Comparison of ENCODE assay signal across 20 cellular contexts in genomic region chr1:25856856-25857255, GRCh38. TPM values are rescaled to one million over a fixed set of nuclear protein-coding genes. Genes with fewer than 3 reads are reported as not detected.
DNase-seq lines count a peak whose midpoint lies in the region; ATAC-seq and TF ChIP-seq lines count a peak whose summit lies in the region.
"Had no signal": no experiment of that assay in that cellular context is flagged by ENCODE, and none has a peak within 500 bp of the region (broad histone marks: within the 10 kb centered on the region; RNA-seq: fewer than 3 reads in every experiment).

No MANE protein-coding gene starts in this region.

- ATAC-seq in Panc1 (no peak), HG02870 (IDR thresholded peaks at IDR 0.05; ENCODE audit: unreplicated experiment) (no peak)
- ATAC-seq: A549, GM23338, Right ventricle myocardium inferior had no signal

- CTCF ChIA-PET in A673 (lab: Charles Lee), result no interaction called here
- CTCF ChIA-PET in Panc1 (lab: Charles Lee), result interaction anchor here (0.7 kb wide), 1 partner anchor 286 kb away, joined by 4 read pairs; no protein-coding TSS in a partner anchor

- H3K4me1 ChIP-seq in A673 (ENCODE audit: insufficient read depth, low read length, poor library complexity, severe bottlenecking) (peaks cover 7% of the 10 kb centered on the region), Panc1 (ENCODE audit: control insufficient read depth, insufficient read depth, low read length) (peaks cover 10% of the 10 kb centered on the region; the same call in 1 of the 2 replicates)
- H3K4me1 ChIP-seq: BE2C had no signal

- TF ChIP-seq CTCF in A673 (conservative IDR thresholded peaks at IDR 0.05; ENCODE audit: low read depth, low read length) (no peak), Panc1 (IDR thresholded peaks at IDR 0.05) (no peak), epithelial cell of esophagus (IDR thresholded peaks at IDR 0.05; ENCODE audit: insufficient read depth, low read depth, low read length, missing control alignments) (no peak), GM10266 (IDR thresholded peaks at IDR 0.05; ENCODE audit: control insufficient read depth, insufficient read depth, low read depth, missing control alignments) (no peak)

- in situ Hi-C loops in Panc1 (cut with HindIII; ENCODE audit: low pct_unique_long_range_greater_than_20kb, low sequenced_read_pairs), result no loop called here

- H3K36me3 ChIP-seq in A673 (ENCODE audit: insufficient read depth, low read length, poor library complexity, severe bottlenecking) (no peaks in the 10 kb centered on the region), Panc1 (ENCODE audit: control insufficient read depth, insufficient read depth, low read length) (no peaks in the 10 kb centered on the region; the same call in 1 of the 2 replicates)
- H3K36me3 ChIP-seq: BE2C had no signal

- TSS peak; percentile 14 for BruUV-seq in A673 (replicated peaks; lab: Mats Ljungman, UMichigan)
- BruUV-seq in Panc1 (replicated peaks; lab: Mats Ljungman, UMichigan), result TSS peak; percentile 68

- H3K4me3 ChIP-seq in A673 (ENCODE audit: low read depth, low read length, poor library complexity, severe bottlenecking) (no peak overlapping the region), Panc1 (ENCODE audit: low read depth in 2 of 2, low read length in 2 of 2) (no peak overlapping the region), epithelial cell of esophagus (ENCODE audit: low read length) (no peak overlapping the region)
- H3K4me3 ChIP-seq: A549, GM23338, SJSA1 had no signal

- H3K27me3 ChIP-seq in A673 (replicated peaks; ENCODE audit: insufficient read depth, low read depth, low read length, poor library complexity), result no peaks in the 10 kb centered on the region
- H3K27me3 ChIP-seq in Panc1 (ENCODE audit: control insufficient read depth, insufficient read depth, low read length), result no peaks in the 10 kb centered on the region
- H3K27me3 ChIP-seq: BE2C, SJSA1 had no signal

- intact Hi-C loops in A673 (cut with micrococcal nuclease; ENCODE audit: unreplicated experiment), result no loop called here
- intact Hi-C loops in Panc1 (cut with micrococcal nuclease; ENCODE audit: unreplicated experiment), result no loop called here

- H3K9me3 ChIP-seq in A673 (ENCODE audit: low read depth, low read length, poor library complexity, severe bottlenecking) (no peaks in the 10 kb centered on the region), Panc1 (ENCODE audit: control insufficient read depth, insufficient read depth, low read depth, low read length) (no peaks in the 10 kb centered on the region)
- H3K9me3 ChIP-seq: A549, BE2C, SJSA1 had no signal

- POLR2A ChIA-PET in A673 (lab: Charles Lee; ENCODE audit: low non-redundant PET), result no interaction called here
- POLR2A ChIA-PET in Panc1 (lab: Charles Lee), result interaction anchor here (0.6 kb wide), 1 partner anchor 9 kb away, joined by 3 read pairs; no protein-coding TSS in a partner anchor

- H3K27ac ChIP-seq in A673 (ENCODE audit: low read depth, low read length, poor library complexity, severe bottlenecking), result no peak overlapping the region
- H3K27ac ChIP-seq in Panc1 (ENCODE audit: low read length), result no peak overlapping the region
- H3K27ac ChIP-seq: A549, SJSA1 had no signal

- DNase-seq in A673 (ENCODE audit: low spot score), result no peak
- peak; percentile 47 for DNase-seq in ELF-1 (ENCODE audit: low read depth, low spot score)
- DNase-seq in Panc1 (ENCODE audit: low read depth, low spot score), result no peak
- peak; percentile 58 for DNase-seq in epithelial cell of esophagus (ENCODE audit: low read depth)
- DNase-seq in stimulated activated CD4-positive, alpha-beta T cell treated with anti-CD3 and anti-CD28 coated beads, Interleukin-15, amount 100 ng/mL, for 24 hours, result no peak
- DNase-seq in iPS-NIHi7 (ENCODE audit: extremely low spot score), result no peak
- no peak for DNase-seq in GM10266 (ENCODE audit: extremely low spot score)
- DNase-seq: BE2C; CD4-positive, CD25-positive, alpha-beta regulatory T cell; DMS79 treated with DMSO at 0.1 percent for 48 hours; NCI-H1092 treated with DMSO at 0.1 percent for 48 hours; NCI-H1436 treated with DMSO at 0.1 percent for 48 hours; NCI-H1930; NCI-H2227 treated with DMSO at 0.1 percent for 48 hours; NCI-H510A had no signal

RNA-seq across cellular contexts. Expression of gene AUNIP, which starts 2.4 kb away (rescaled TPM):
- total RNA-seq in A673 (2021) (17.7 and 18.9 TPM in 2 replicates), Panc1 (2021; ENCODE audit: unreplicated experiment) (12.2 TPM)
- 3.1 TPM for polyA plus RNA-seq in Panc1 (2012; ENCODE audit: insufficient read length)
- total RNA-seq: CD4-positive, CD25-positive, alpha-beta regulatory T cell; Right ventricle myocardium inferior had no signal

RNA-seq across cellular contexts. Expression of gene PAQR7, which starts 18.7 kb away (rescaled TPM):
- total RNA-seq in A673 (2021) (2.9 and 3.0 TPM in 2 replicates), Panc1 (2021; ENCODE audit: unreplicated experiment) (30.9 TPM)
- polyA plus RNA-seq in Panc1 (2012; ENCODE audit: insufficient read length), result 28.7 TPM

RNA-seq across cellular contexts. Expression of gene MTFR1L, which starts 37.1 kb away (rescaled TPM):
- total RNA-seq in A673 (2021) (45.0 and 51.6 TPM in 2 replicates), Panc1 (2021; ENCODE audit: unreplicated experiment) (68.5 TPM)
- 70.2 TPM for polyA plus RNA-seq in Panc1 (2012; ENCODE audit: insufficient read length)

RNA-seq across cellular contexts. Expression of gene STMN1, which starts 49.4 kb away (rescaled TPM):
- 920 and 933 TPM in 2 replicates for total RNA-seq in A673 (2021)
- total RNA-seq in Panc1 (2021; ENCODE audit: unreplicated experiment), result 316 TPM
- 199 TPM for polyA plus RNA-seq in Panc1 (2012; ENCODE audit: insufficient read length)

RNA-seq across cellular contexts. Expression of gene SELENON, which starts 56.9 kb away (rescaled TPM):
- total RNA-seq in A673 (2021), result 50.4 and 61.5 TPM in 2 replicates
- 57.2 TPM for total RNA-seq in Panc1 (2021; ENCODE audit: unreplicated experiment)
- polyA plus RNA-seq in Panc1 (2012; ENCODE audit: insufficient read length), result 66.2 TPM

Comparison
In these comparisons a context has a peak if more than half of its experiments do, and no peak if none do; other contexts are left out.
1. DNase-seq: peak in ELF-1 (single experiment) and epithelial cell of esophagus (single experiment); none in A673 (single experiment), Panc1 (single experiment), stimulated activated CD4-positive, alpha-beta T cell treated with anti-CD3 and anti-CD28 coated beads, Interleukin-15, amount 100 ng/mL, for 24 hours (single experiment), iPS-NIHi7 (single experiment) and GM10266 (single experiment).